Comparison of ENCODE assay signal across 9 cellular contexts in genomic region chr9:98045234-98046160, GRCh38. TPM values are rescaled to one million over a fixed set of nuclear protein-coding genes. Genes with fewer than 3 reads are reported as not detected.
A peak's percentile ranks its signal among the peaks of the same experiment; 100 is the strongest.
DNase-seq lines count a peak whose midpoint lies in the region; ATAC-seq, FAIRE-seq and TF ChIP-seq lines count a peak whose summit lies in the region.
"Had no signal": no experiment of that assay in that cellular context is flagged by ENCODE, and none has a peak within 500 bp of the region (broad histone marks: within the 10 kb centered on the region; RNA-seq: fewer than 3 reads in every experiment).

No MANE protein-coding gene starts in this region.

- peak overlapping the region; percentile 86 to 100 (median 93) for H3K27ac Mint-ChIP-seq in naive thymus-derived CD8-positive, alpha-beta T cell
- no peak overlapping the region for H3K27ac Mint-ChIP-seq in osteocyte (ENCODE audit: unreplicated experiment)

- POLR2A ChIA-PET in naive thymus-derived CD8-positive, alpha-beta T cell (lab: Charles Lee): interaction anchor here (0.6 to 3.1 kb wide), 9 partner anchors 10 to 211 kb away, joined by 3 to 19 read pairs (median 5); partner anchors contain the start of genes ANP32B, NANS, TBC1D2 and TRMO

- TF ChIP-seq CTCF in osteocyte (IDR thresholded peaks at IDR 0.05): no peak
- TF ChIP-seq CTCF in omental fat pad (IDR thresholded peaks at IDR 0.05): no peak

- H3K4me1 Mint-ChIP-seq in naive thymus-derived CD8-positive, alpha-beta T cell: peaks cover 18 to 51% (median 31%) of the 10 kb centered on the region in 4 donors
- no peaks in the 10 kb centered on the region for H3K4me1 Mint-ChIP-seq in osteocyte (ENCODE audit: unreplicated experiment)

- peak; percentile 67 for TF ChIP-seq POLR2A in GM12891 (IDR thresholded peaks at IDR 0.05; ENCODE audit: low read depth, low read length)

- FAIRE-seq in GM12891 (lab: Jason Lieb, UNC): peak; percentile 66
- FAIRE-seq: keratinocyte had no signal

- peaks cover 0 to 4% (median 2%) of the 10 kb centered on the region in 3 donors for H3K36me3 Mint-ChIP-seq in naive thymus-derived CD8-positive, alpha-beta T cell
- no peaks in the 10 kb centered on the region for H3K36me3 Mint-ChIP-seq in osteocyte (ENCODE audit: unreplicated experiment)

- peak overlapping the region; percentile 77 to 88 (median 82) for H3K4me3 Mint-ChIP-seq in naive thymus-derived CD8-positive, alpha-beta T cell
- no peak overlapping the region for H3K4me3 Mint-ChIP-seq in osteocyte (ENCODE audit: unreplicated experiment)

- ATAC-seq in GM21786 (IDR thresholded peaks at IDR 0.05; ENCODE audit: unreplicated experiment) (peak; percentile 90), omental fat pad (ENCODE audit: low FRiP score) (no peak)
- peak; percentile 97 to 98 for ATAC-seq in naive thymus-derived CD8-positive, alpha-beta T cell

- DNase-seq in GM12891 (ENCODE audit: insufficient read length, low spot score) (no peak), MV-4-11 (lab: John Stamatoyannopoulos, UW) (peak; percentile 96), activated T-cell treated with anti-CD3 and anti-CD28 coated beads for 4 hours (peak; percentile 11), osteocyte (ENCODE audit: extremely low spot score, unreplicated experiment) (no peak), omental fat pad (ENCODE audit: low spot score) (no peak), NCI-H510A (lab: John Stamatoyannopoulos, UW) (no peak)
- DNase-seq in naive thymus-derived CD8-positive, alpha-beta T cell: peak in 9 of 10 donors; percentile 9 to 80 (median 55)

- peaks cover 0 to 5% (median 0%) of the 10 kb centered on the region in 5 donors for H3K27me3 Mint-ChIP-seq in naive thymus-derived CD8-positive, alpha-beta T cell
- peaks cover 5% of the 10 kb centered on the region for H3K27me3 Mint-ChIP-seq in osteocyte (ENCODE audit: unreplicated experiment)

- H3K9me3 Mint-ChIP-seq in naive thymus-derived CD8-positive, alpha-beta T cell: peaks cover 0 to 6% (median 0%) of the 10 kb centered on the region in 9 donors
- H3K9me3 Mint-ChIP-seq in osteocyte (ENCODE audit: unreplicated experiment): no peaks in the 10 kb centered on the region

TF ChIP-seq in GM12891, 5 proteins besides CTCF, POLR2A, EP300 and RAD21:
- no peak for TF ChIP-seq POU2F2 (IDR thresholded peaks at IDR 0.05; ENCODE audit: low read depth, low read length)
- peak; percentile 72; the same call in 1 of the 2 replicates for TF ChIP-seq TAF1 (IDR thresholded peaks at IDR 0.05; ENCODE audit: low read depth, low read length)
- peak; percentile 96 for TF ChIP-seq SPI1 (IDR thresholded peaks at IDR 0.05; ENCODE audit: low read depth, low read length)
- peak; percentile 63; the same call in 1 of the 2 replicates for TF ChIP-seq POLR2AphosphoS5 (IDR thresholded peaks at IDR 0.05; ENCODE audit: low read depth, low read length)

RNA-seq across cellular contexts. Expression of gene NANS, which starts 11.0 kb away (rescaled TPM):
- 53.0 TPM for polyA plus RNA-seq in GM12891 (2012; ENCODE audit: low read depth, missing spikeins)
- total RNA-seq in naive thymus-derived CD8-positive, alpha-beta T cell: 10 to 100 TPM; 15.0 to 15.7 TPM
- polyA plus RNA-seq in naive thymus-derived CD8-positive, alpha-beta T cell: 10 to 100 TPM; 28.9 to 32.4 (median 30.9) TPM
- total RNA-seq in osteocyte (43.4 and 43.9 TPM in 2 replicates), omental fat pad (100 to 1,000 TPM in 1 of 4 donors, 10 to 100 TPM in 3; 57.1 to 104 (median 60.4) TPM)

Comparison
In these comparisons a context has a peak if more than half of its experiments do, and no peak if none do; other contexts are left out.
1. DNase-seq: peak in MV-4-11 (single experiment), activated T-cell treated with anti-CD3 and anti-CD28 coated beads for 4 hours (single experiment) and naive thymus-derived CD8-positive, alpha-beta T cell (9 of 10); none in GM12891 (single experiment), osteocyte (single experiment), omental fat pad (single experiment) and NCI-H510A (single experiment).